ENCODE assay signal across 8 cellular contexts in the genomic region with DNA sequence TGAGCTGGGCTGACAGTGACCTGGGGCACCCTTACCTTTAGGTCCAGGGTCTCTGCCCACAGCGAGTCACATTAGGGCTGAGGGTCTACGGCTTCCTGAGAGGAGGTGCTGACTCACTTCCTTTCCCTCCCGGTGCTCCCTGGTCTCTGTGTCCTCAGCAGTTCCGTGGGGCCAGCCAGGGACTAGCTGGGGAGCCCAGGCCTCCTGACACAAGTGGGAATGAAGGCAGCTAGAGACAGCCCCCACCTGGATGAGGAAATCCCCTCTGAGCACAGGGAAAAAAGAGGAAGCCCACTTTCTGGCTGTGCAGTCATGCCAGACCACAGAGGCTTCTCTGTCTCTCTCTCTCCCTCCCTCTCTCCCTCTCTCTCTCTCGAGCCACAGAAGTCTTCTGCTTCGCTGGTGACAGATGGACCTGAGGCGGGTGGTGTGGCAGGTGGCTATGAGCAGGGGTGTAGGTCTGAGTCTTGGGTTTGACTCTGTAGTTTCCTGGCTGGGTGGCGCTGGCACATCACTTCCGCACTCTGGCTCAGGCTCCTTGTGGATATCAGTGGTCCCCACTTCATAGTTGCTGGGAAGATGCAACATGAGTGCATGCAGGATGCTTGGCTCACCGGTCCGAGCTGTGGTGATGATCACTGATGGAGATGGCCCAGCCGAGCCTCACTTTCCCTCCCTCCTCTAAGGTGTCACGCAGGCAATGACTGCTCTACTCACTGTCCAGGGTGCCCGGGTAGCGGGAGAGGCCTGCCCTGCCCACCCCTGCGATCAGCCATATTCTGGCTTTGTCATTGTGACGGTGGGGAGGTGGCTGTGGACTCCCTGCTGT. TPM values are rescaled to one million over a fixed set of nuclear protein-coding genes. Genes with fewer than 3 reads are reported as not detected.
DNase-seq lines count a peak whose midpoint lies in the region; ATAC-seq and TF ChIP-seq lines count a peak whose summit lies in the region.

No MANE protein-coding gene starts in this region.

- H3K9ac ChIP-seq in HCT116 (ENCODE audit: low read length): 0 out of 2 replicates have a peak overlapping the region, but pooled peaks have one; percentile 6
- peak overlapping the region; percentile 15; the same call in 1 of the 2 replicates for H3K9ac ChIP-seq in SU-DHL-6 (ENCODE audit: low read length)

- CTCF ChIA-PET in HCT116 (lab: Charles Lee): interaction anchor here (0.7 kb wide), 1 partner anchor 13 kb away, joined by 3 read pairs; no protein-coding TSS in a partner anchor

- BruUV-seq in HCT116 (replicated peaks; lab: Mats Ljungman, UMichigan): no TSS peak

- no peak for TF ChIP-seq RAD21 in HCT116 (IDR thresholded peaks at IDR 0.05; ENCODE audit: low read depth)

- POLR2A ChIA-PET in HCT116 (lab: Charles Lee): no interaction called here

- H3K36me3 ChIP-seq in HCT116 (ENCODE audit: control insufficient read depth in 1 of 2, insufficient read depth in 2 of 2, low read length in 2 of 2) (no peaks in the 10 kb centered on the region), SU-DHL-6 (ENCODE audit: low read length) (no peaks in the 10 kb centered on the region), right lobe of liver (peaks cover 0 to 4% (median 0%) of the 10 kb centered on the region in 4 donors)

- H3K79me2 ChIP-seq in HCT116 (ENCODE audit: insufficient read depth, low read length) (peaks cover 15% of the 10 kb centered on the region), SU-DHL-6 (ENCODE audit: insufficient read depth, low read length) (no peaks in the 10 kb centered on the region)

- 76% methylated on average over 5 of the region's 17 CpGs for WGBS in right lobe of liver (ENCODE audit: insufficient coverage, low coverage, low lambda C conversion rate, missing lambda C conversion rate)

- no peaks in the 10 kb centered on the region for H3K9me2 ChIP-seq in HCT116 (ENCODE audit: insufficient read depth)
- H3K9me2 ChIP-seq in SU-DHL-6 (replicated peaks; ENCODE audit: insufficient read depth, low read length): no peaks in the 10 kb centered on the region

- no peaks in the 10 kb centered on the region for H3K9me3 ChIP-seq in HCT116 (ENCODE audit: control insufficient read depth in 1 of 2, insufficient read depth in 1 of 2, low read depth in 1 of 2, low read length in 2 of 2)
- no peaks in the 10 kb centered on the region for H3K9me3 ChIP-seq in SU-DHL-6 (ENCODE audit: insufficient read depth, low read length)
- H3K9me3 ChIP-seq in right lobe of liver: no peaks in the 10 kb centered on the region

- H3K27ac ChIP-seq in HCT116 (ENCODE audit: low read depth, low read length): peak overlapping the region; percentile 23; the same call in 1 of the 2 replicates
- peak overlapping the region; percentile 37 for H3K27ac ChIP-seq in SU-DHL-6 (ENCODE audit: low read depth, low read length)
- no peak overlapping the region for H3K27ac ChIP-seq in right lobe of liver

- H3K4me1 ChIP-seq in HCT116 (ENCODE audit: control insufficient read depth in 1 of 2, insufficient read depth in 2 of 2, low read length in 2 of 2) (peaks cover 17 to 46% of the 10 kb centered on the region in 2 experiments; a peak in 3 of 4 replicates), right lobe of liver (peaks cover 0 to 17% (median 7%) of the 10 kb centered on the region in 4 donors)

- H3K27me3 ChIP-seq in HCT116 (ENCODE audit: insufficient read depth, low read length) (no peaks in the 10 kb centered on the region), SU-DHL-6 (ENCODE audit: low read length) (no peaks in the 10 kb centered on the region), right lobe of liver (no peaks in the 10 kb centered on the region)

- no peak for TF ChIP-seq CTCF in HCT116 (IDR thresholded peaks at IDR 0.05 in 2 of 3, conservative IDR thresholded peaks at IDR 0.05 in 1 of 3; ENCODE audit: borderline replicate concordance in 1 of 3, insufficient read depth in 1 of 3, low read depth in 2 of 3, low read length in 2 of 3)
- TF ChIP-seq CTCF in SU-DHL-6 (IDR thresholded peaks at IDR 0.05; ENCODE audit: insufficient read depth, low read length, poor library complexity, severe bottlenecking): no peak
- no peak for TF ChIP-seq CTCF in right lobe of liver (IDR thresholded peaks at IDR 0.05)

- DNase-seq in GDM1 (lab: John Stamatoyannopoulos, UW): peak; percentile 63
- no peak for DNase-seq in HCT116 (ENCODE audit: low read depth, low spot score)
- DNase-seq in right lobe of liver: peak in 2 of 3 donors; percentile 42 to 51
- no peak for DNase-seq in NK-92 (lab: John Stamatoyannopoulos, UW; ENCODE audit: unreplicated experiment)
- DNase-seq in NCI-H2227 treated with DMSO at 0.1 percent for 48 hours (lab: John Stamatoyannopoulos, UW): no peak
- DNase-seq in NCI-H510A (lab: John Stamatoyannopoulos, UW): no peak
- no peak for DNase-seq in left colon

- TF ChIP-seq POLR2A in HCT116 (IDR thresholded peaks at IDR 0.05; ENCODE audit: borderline replicate concordance, extremely low read depth, insufficient read depth, insufficient read length): no peak
- no peak for TF ChIP-seq POLR2A in right lobe of liver (IDR thresholded peaks at IDR 0.05)

- H3K4me2 ChIP-seq in HCT116 (ENCODE audit: low read length): peak overlapping the region; percentile 62
- H3K4me2 ChIP-seq in SU-DHL-6 (ENCODE audit: low read depth, low read length, poor library complexity, severe bottlenecking): peak overlapping the region; percentile 16

- intact Hi-C loops in HCT116 (cut with micrococcal nuclease): no loop called here
- intact Hi-C loops in right lobe of liver (cut with DNase I): no loop called here
- intact Hi-C loops in left colon (cut with DNase I, micrococcal nuclease): no loop called here

- H4K20me1 ChIP-seq in HCT116 (ENCODE audit: insufficient read depth): no peaks in the 10 kb centered on the region
- H4K20me1 ChIP-seq in SU-DHL-6 (ENCODE audit: low read depth, low read length): no peaks in the 10 kb centered on the region

- RAD21 ChIA-PET in HCT116 (lab: Charles Lee; ENCODE audit: low non-redundant PET in 1 of 2, low total read pairs in 2 of 2, uncharacterized antibody in 2 of 2, unreplicated experiment in 2 of 2): no interaction called here

- ATAC-seq in HCT116 (no peak), right lobe of liver (no peak), left colon (no peak)

- no peak overlapping the region for H3K4me3 ChIP-seq in HCT116 (replicated peaks in 1 of 2; ENCODE audit: low read depth in 1 of 2, low read length in 2 of 2)
- H3K4me3 ChIP-seq in SU-DHL-6 (ENCODE audit: insufficient read depth, low read length, poor library complexity, severe bottlenecking): no peak overlapping the region
- no peak overlapping the region for H3K4me3 ChIP-seq in right lobe of liver

- H3F3A ChIP-seq in SU-DHL-6 (ENCODE audit: insufficient read depth): peaks cover 7% of the 10 kb centered on the region; the same call in 1 of the 2 replicates

- H2AFZ ChIP-seq in HCT116 (ENCODE audit: low read depth, low read length, poor library complexity, severe bottlenecking): no peak overlapping the region
- H2AFZ ChIP-seq in SU-DHL-6 (ENCODE audit: low read depth, low read length, severe bottlenecking): no peak overlapping the region

TF ChIP-seq in HCT116, 20 proteins besides CTCF, POLR2A, EP300 and RAD21:
- peak; percentile 40; the same call in 1 of the 2 replicates for TF ChIP-seq JUND (IDR thresholded peaks at IDR 0.05)
- TF ChIP-seq EGR1 (IDR thresholded peaks at IDR 0.05; ENCODE audit: low read depth): no peak
- no peak for TF ChIP-seq SIN3A (IDR thresholded peaks at IDR 0.05; ENCODE audit: low read depth)
- TF ChIP-seq MAX (IDR thresholded peaks at IDR 0.05): no peak
- TF ChIP-seq CBX3 (IDR thresholded peaks at IDR 0.05; ENCODE audit: low read depth): no peak

RNA-seq across cellular contexts. Expression of gene SLC66A1, which starts 3.5 kb away (rescaled TPM):
- total RNA-seq in HCT116 (2021; ENCODE audit: unreplicated experiment): 11.1 TPM
- 10.7 and 12.2 TPM in 2 replicates for polyA plus RNA-seq in HCT116 (2012)
- total RNA-seq in right lobe of liver: 10 to 100 TPM in 3 of 6 experiments, 1 to 10 TPM in 3; 8.4 to 20.6 (median 11.2) TPM
- total RNA-seq in left colon: 10 to 100 TPM; 13.7 to 16.1 TPM

RNA-seq across cellular contexts. Expression of gene AKR7A2, which starts 3.6 kb away (rescaled TPM):
- 90.8 TPM for total RNA-seq in HCT116 (2021; ENCODE audit: unreplicated experiment)
- 83.3 and 105 TPM in 2 replicates for polyA plus RNA-seq in HCT116 (2012)
- 10 to 100 TPM; 41.4 to 85.1 (median 51.2) TPM for total RNA-seq in right lobe of liver
- total RNA-seq in left colon: 100 to 1,000 TPM in 1 of 2 donors, 10 to 100 TPM in 1; 98.7 to 104 TPM

RNA-seq across cellular contexts. Expression of gene AKR7A3, which starts 27.0 kb away (rescaled TPM):
- total RNA-seq in HCT116 (2021; ENCODE audit: unreplicated experiment) (1.7 TPM), right lobe of liver (100 to 1,000 TPM in 4 of 6 experiments, 10 to 100 TPM in 2; 58.1 to 169 (median 130) TPM), left colon (10 to 100 TPM; 92.5 to 94.3 TPM)
- 0.74 and 0.86 TPM in 2 replicates for polyA plus RNA-seq in HCT116 (2012)

Comparison
In these comparisons a context has a peak if more than half of its experiments do, and no peak if none do; other contexts are left out.
1. DNase-seq: peak in GDM1 (single experiment) and right lobe of liver (2 of 3); none in HCT116 (single experiment), NK-92 (single experiment), NCI-H2227 treated with DMSO at 0.1 percent for 48 hours (single experiment), NCI-H510A (single experiment) and left colon (0 of 2).
2. H3K27ac ChIP-seq: peak in HCT116 (single experiment) and SU-DHL-6 (single experiment); none in right lobe of liver (0 of 3).
3. RNA of gene AKR7A3, which starts 27.0 kb away (total RNA-seq): 58.1 to 169 TPM in right lobe of liver and 92.5 to 94.3 TPM in left colon; 1.7 TPM in HCT116 (single experiment); every median in the first group is over 10 times any median in the second.